ENCODE assay signal across 1 cellular context in the genomic region with DNA sequence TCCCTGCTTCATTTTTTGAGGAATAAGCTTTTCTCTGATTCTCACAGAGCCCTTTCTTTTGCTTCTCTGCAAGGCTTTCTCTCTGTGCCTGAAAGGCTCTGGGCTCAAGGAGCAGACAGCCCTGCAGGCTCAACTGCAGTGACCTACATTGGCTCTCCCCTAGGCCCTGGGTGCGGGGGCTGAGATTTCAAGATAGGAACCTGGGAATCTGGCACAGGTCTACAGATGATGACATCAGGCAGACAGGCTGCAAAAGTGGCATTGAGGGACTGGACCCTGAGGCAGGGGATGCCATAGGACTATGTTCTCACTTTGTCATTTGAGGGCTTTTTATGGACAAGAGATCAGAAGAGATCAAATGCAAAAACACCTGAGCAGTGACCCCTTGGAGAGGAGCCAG.
TF ChIP-seq lines count a peak whose summit lies in the region.

No MANE protein-coding gene starts in this region.

TF ChIP-seq in SK-N-SH, 30 proteins besides CTCF, POLR2A, EP300 and RAD21 (continued from another document):
- TF ChIP-seq, protein P1, sequence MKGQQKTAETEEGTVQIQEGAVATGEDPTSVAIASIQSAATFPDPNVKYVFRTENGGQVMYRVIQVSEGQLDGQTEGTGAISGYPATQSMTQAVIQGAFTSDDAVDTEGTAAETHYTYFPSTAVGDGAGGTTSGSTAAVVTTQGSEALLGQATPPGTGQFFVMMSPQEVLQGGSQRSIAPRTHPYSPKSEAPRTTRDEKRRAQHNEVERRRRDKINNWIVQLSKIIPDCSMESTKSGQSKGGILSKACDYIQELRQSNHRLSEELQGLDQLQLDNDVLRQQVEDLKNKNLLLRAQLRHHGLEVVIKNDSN (IDR thresholded peaks at IDR 0.05; ENCODE audit: borderline replicate concordance, low read depth): no peak
- TF ChIP-seq, protein P2, sequence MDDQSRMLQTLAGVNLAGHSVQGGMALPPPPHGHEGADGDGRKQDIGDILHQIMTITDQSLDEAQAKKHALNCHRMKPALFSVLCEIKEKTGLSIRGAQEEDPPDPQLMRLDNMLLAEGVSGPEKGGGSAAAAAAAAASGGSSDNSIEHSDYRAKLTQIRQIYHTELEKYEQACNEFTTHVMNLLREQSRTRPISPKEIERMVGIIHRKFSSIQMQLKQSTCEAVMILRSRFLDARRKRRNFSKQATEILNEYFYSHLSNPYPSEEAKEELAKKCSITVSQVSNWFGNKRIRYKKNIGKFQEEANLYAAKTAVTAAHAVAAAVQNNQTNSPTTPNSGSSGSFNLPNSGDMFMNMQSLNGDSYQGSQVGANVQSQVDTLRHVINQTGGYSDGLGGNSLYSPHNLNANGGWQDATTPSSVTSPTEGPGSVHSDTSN (IDR thresholded peaks at IDR 0.05): no peak
- TF ChIP-seq EZH2phosphoT487 (IDR thresholded peaks at IDR 0.05; ENCODE audit: borderline replicate concordance, low read depth): no peak
- TF ChIP-seq YY1 (IDR thresholded peaks at IDR 0.05; ENCODE audit: low read depth): no peak
- TF ChIP-seq NRF1 (IDR thresholded peaks at IDR 0.05; ENCODE audit: low read depth, low read length): no peak
- no peak for TF ChIP-seq FOXM1 (IDR thresholded peaks at IDR 0.05; ENCODE audit: low read depth)
- TF ChIP-seq, protein P3, sequence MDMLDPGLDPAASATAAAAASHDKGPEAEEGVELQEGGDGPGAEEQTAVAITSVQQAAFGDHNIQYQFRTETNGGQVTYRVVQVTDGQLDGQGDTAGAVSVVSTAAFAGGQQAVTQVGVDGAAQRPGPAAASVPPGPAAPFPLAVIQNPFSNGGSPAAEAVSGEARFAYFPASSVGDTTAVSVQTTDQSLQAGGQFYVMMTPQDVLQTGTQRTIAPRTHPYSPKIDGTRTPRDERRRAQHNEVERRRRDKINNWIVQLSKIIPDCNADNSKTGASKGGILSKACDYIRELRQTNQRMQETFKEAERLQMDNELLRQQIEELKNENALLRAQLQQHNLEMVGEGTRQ (IDR thresholded peaks at IDR 0.05; ENCODE audit: borderline replicate concordance, low read depth, low read length): no peak
- TF ChIP-seq GABPA (IDR thresholded peaks at IDR 0.05; ENCODE audit: low read depth): no peak
- no peak for TF ChIP-seq NFIC (IDR thresholded peaks at IDR 0.05; ENCODE audit: borderline replicate concordance)
- TF ChIP-seq SIN3A (IDR thresholded peaks at IDR 0.05; ENCODE audit: borderline replicate concordance, low read depth, low read length): no peak
- peak; percentile 85 for TF ChIP-seq GATA2 (CRISPR knock-in tag; IDR thresholded peaks at IDR 0.05)
- no peak for TF ChIP-seq RFX5 (IDR thresholded peaks at IDR 0.05; ENCODE audit: low read length)
- peak; percentile 26; the same call in 1 of the 2 replicates for TF ChIP-seq RCOR1 (IDR thresholded peaks at IDR 0.05; ENCODE audit: low read length)
